Comparison of ENCODE assay signal across 18 cellular contexts in the genomic region with DNA sequence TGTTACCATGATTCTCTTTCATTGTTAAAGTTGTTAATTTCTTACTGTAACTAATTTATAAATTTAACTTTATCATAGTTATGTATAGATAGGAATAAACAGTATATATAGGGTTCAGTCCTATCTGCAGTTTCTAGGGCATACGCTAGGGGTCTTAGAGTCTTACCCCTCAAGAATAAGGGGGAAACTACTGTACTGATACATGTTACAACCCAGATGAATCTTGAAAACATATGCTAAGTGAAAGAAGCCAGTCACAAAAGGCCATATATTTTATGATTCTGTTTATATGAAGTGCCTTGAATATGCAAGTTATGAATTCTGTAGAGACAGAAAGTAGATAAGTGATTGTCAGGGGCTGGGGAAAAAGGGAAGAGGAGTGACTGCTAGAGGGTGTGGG. TPM values are rescaled to one million over a fixed set of nuclear protein-coding genes. Genes with fewer than 3 reads are reported as not detected.
A peak's percentile ranks its signal among the peaks of the same experiment; 100 is the strongest.
DNase-seq lines count a peak whose midpoint lies in the region; ATAC-seq and TF ChIP-seq lines count a peak whose summit lies in the region.
"Had no signal": no experiment of that assay in that cellular context is flagged by ENCODE, and none has a peak within 500 bp of the region (broad histone marks: within the 10 kb centered on the region; RNA-seq: fewer than 3 reads in every experiment).

No MANE protein-coding gene starts in this region.

- H3K36me3 ChIP-seq in H7 (replicated peaks; ENCODE audit: control insufficient read depth, insufficient read depth, low read length): no peaks in the 10 kb centered on the region
- H3K36me3 ChIP-seq in SU-DHL-6 (ENCODE audit: low read length): no peaks in the 10 kb centered on the region
- no peaks in the 10 kb centered on the region for H3K36me3 ChIP-seq in skeletal muscle tissue (ENCODE audit: control insufficient read depth in 3 of 3, insufficient read depth in 3 of 3, low read length in 3 of 3)

- peak; percentile 12 for DNase-seq in H7
- DNase-seq in foreskin keratinocyte: no peak
- DNase-seq in NCI-H69 (lab: John Stamatoyannopoulos, UW): no peak
- DNase-seq: activated naive CD4-positive, alpha-beta T cell treated with anti-CD3 and anti-CD28 coated beads, Interleukin-2, amount 50 U/mL, for 16 hours; activated T-cell treated with anti-CD3 and anti-CD28 coated beads, Interleukin-2, amount 50 U/mL, for 48 hours; cortex of kidney; hypothalamus; kidney; naive thymus-derived CD8-positive, alpha-beta T cell; NCI-H1105; NCI-H524; PC-3; SJCRH30; testis had no signal

- H2AFZ ChIP-seq in SU-DHL-6 (ENCODE audit: low read depth, low read length, severe bottlenecking): no peak overlapping the region

- H3K27ac ChIP-seq in SU-DHL-6 (ENCODE audit: low read depth, low read length) (no peak overlapping the region), foreskin keratinocyte (no peak overlapping the region), skeletal muscle tissue (ENCODE audit: low read depth, low read length) (peak overlapping the region; percentile 81)
- H3K27ac ChIP-seq: SJCRH30, testis had no signal

- H3K27me3 ChIP-seq in H7 (ENCODE audit: control insufficient read depth, insufficient read depth, low read length): no peaks in the 10 kb centered on the region
- no peaks in the 10 kb centered on the region for H3K27me3 ChIP-seq in SU-DHL-6 (ENCODE audit: low read length)
- no peaks in the 10 kb centered on the region for H3K27me3 ChIP-seq in foreskin keratinocyte
- no peaks in the 10 kb centered on the region for H3K27me3 ChIP-seq in skeletal muscle tissue (ENCODE audit: control insufficient read depth in 3 of 3, insufficient read depth in 3 of 3, low read length in 3 of 3)
- H3K27me3 ChIP-seq: SJCRH30, testis had no signal

- peaks cover 25% of the 10 kb centered on the region; the same call in 1 of the 2 replicates for H3F3A ChIP-seq in SU-DHL-6 (ENCODE audit: insufficient read depth)

- H3K4me2 ChIP-seq in SU-DHL-6 (ENCODE audit: low read depth, low read length, poor library complexity, severe bottlenecking): no peak overlapping the region

- H4K20me1 ChIP-seq in SU-DHL-6 (ENCODE audit: low read depth, low read length): peaks cover 20% of the 10 kb centered on the region

- TF ChIP-seq CTCF in SU-DHL-6 (IDR thresholded peaks at IDR 0.05; ENCODE audit: insufficient read depth, low read length, poor library complexity, severe bottlenecking) (peak; percentile 37), foreskin keratinocyte (conservative IDR thresholded peaks at IDR 0.05) (peak; percentile 20)

- no peaks in the 10 kb centered on the region for H3K9me2 ChIP-seq in SU-DHL-6 (replicated peaks; ENCODE audit: insufficient read depth, low read length)

- H3K4me3 ChIP-seq in H7 (ENCODE audit: insufficient read depth, low read depth, low read length): no peak overlapping the region
- H3K4me3 ChIP-seq in SU-DHL-6 (ENCODE audit: insufficient read depth, low read length, poor library complexity, severe bottlenecking): no peak overlapping the region
- H3K4me3 ChIP-seq in skeletal muscle tissue (ENCODE audit: low read length in 3 of 3): no peak overlapping the region
- H3K4me3 ChIP-seq: SJCRH30, testis had no signal

- ATAC-seq in foreskin keratinocyte (peak; percentile 26), HG02571 (IDR thresholded peaks at IDR 0.05; ENCODE audit: unreplicated experiment) (no peak), HG02763 (IDR thresholded peaks at IDR 0.05; ENCODE audit: unreplicated experiment) (no peak)
- ATAC-seq: naive thymus-derived CD8-positive, alpha-beta T cell; PC-3 had no signal

- H3K79me2 ChIP-seq in SU-DHL-6 (ENCODE audit: insufficient read depth, low read length): peaks cover 90% of the 10 kb centered on the region

- H3K9me3 ChIP-seq in SU-DHL-6 (ENCODE audit: insufficient read depth, low read length): no peaks in the 10 kb centered on the region
- H3K9me3 ChIP-seq in skeletal muscle tissue (ENCODE audit: control insufficient read depth in 3 of 3, low read length in 3 of 3): no peaks in the 10 kb centered on the region
- H3K9me3 ChIP-seq: SJCRH30, testis had no signal

- H3K4me1 ChIP-seq in foreskin keratinocyte: peaks cover 49% of the 10 kb centered on the region
- peaks cover 13 to 63% (median 14%) of the 10 kb centered on the region in 3 donors for H3K4me1 ChIP-seq in skeletal muscle tissue (ENCODE audit: control insufficient read depth in 3 of 3, insufficient read depth in 3 of 3, low read length in 3 of 3)
- H3K4me1 ChIP-seq: testis had no signal

- H3K9ac ChIP-seq in SU-DHL-6 (ENCODE audit: low read length) (no peak overlapping the region), skeletal muscle tissue (ENCODE audit: low read depth in 1 of 3, low read length in 3 of 3) (peak overlapping the region in 2 of 3 donors; percentile 46 to 55)

RNA-seq across cellular contexts. Expression of a gene that starts 52.4 kb away (rescaled TPM):
- 131 and 136 TPM in 2 replicates for total RNA-seq in H7 (2014; rRNA removed; shearing (Covaris generic))
- total RNA-seq in foreskin keratinocyte (271 and 333 TPM in 2 replicates), skeletal muscle tissue (414 TPM)
- polyA plus RNA-seq in foreskin keratinocyte: 226 and 280 TPM in 2 replicates
